17 cellular contexts compared by ENCODE assay signal in genomic region chr2:226873826-226874225, GRCh38. TPM values are rescaled to one million over a fixed set of nuclear protein-coding genes. Genes with fewer than 3 reads are reported as not detected.
DNase-seq lines count a peak whose midpoint lies in the region; ATAC-seq and TF ChIP-seq lines count a peak whose summit lies in the region.
"Had no signal": no experiment of that assay in that cellular context is flagged by ENCODE, and none has a peak within 500 bp of the region (broad histone marks: within the 10 kb centered on the region; RNA-seq: fewer than 3 reads in every experiment).

No MANE protein-coding gene starts in this region.

- H3K4me3 ChIP-seq in osteoblast (ENCODE audit: insufficient read depth, low read length), result no peak overlapping the region
- H3K4me3 ChIP-seq: BLaER1, cardiac muscle cell, SK-N-MC, upper lobe of right lung had no signal

- H3K36me3 ChIP-seq in osteoblast (ENCODE audit: insufficient read depth, low read length), result peaks cover 4% of the 10 kb centered on the region
- H3K36me3 ChIP-seq: BLaER1, cardiac muscle cell, upper lobe of right lung, WERI-Rb-1 had no signal

- ATAC-seq in GM18511 (IDR thresholded peaks at IDR 0.05; ENCODE audit: unreplicated experiment), result peak; percentile 8
- peak; percentile 13 for ATAC-seq in HG02852 (IDR thresholded peaks at IDR 0.05; ENCODE audit: unreplicated experiment)
- no peak for ATAC-seq in HG03354 (IDR thresholded peaks at IDR 0.05; ENCODE audit: poor library complexity, severe bottlenecking, unreplicated experiment)
- ATAC-seq: effector memory CD8-positive, alpha-beta T cell; sciatic nerve; upper lobe of right lung had no signal

- H2AFZ ChIP-seq in osteoblast (ENCODE audit: low read length), result no peak overlapping the region

- no peaks in the 10 kb centered on the region for H3K79me2 ChIP-seq in osteoblast (ENCODE audit: insufficient read depth, low read length)

- no peak for TF ChIP-seq CTCF in osteoblast (IDR thresholded peaks at IDR 0.05; ENCODE audit: extremely low read depth, low read depth, low read length)

- peak; percentile 18 for DNase-seq in activated naive CD4-positive, alpha-beta T cell treated with anti-CD3 and anti-CD28 coated beads for 36 hours
- peak; percentile 8 to 22 for DNase-seq in stimulated activated CD4-positive, alpha-beta T cell treated with anti-CD3 and anti-CD28 coated beads, Interleukin-2, amount 100 ng/mL, for 48 hours
- DNase-seq in osteoblast (ENCODE audit: insufficient read length, low spot score, missing footprints), result no peak
- DNase-seq in SIG-M5 treated with dmso at 0.1 percent for 504 hours (lab: John Stamatoyannopoulos, UW; ENCODE audit: unreplicated experiment), result no peak
- DNase-seq: activated gamma-delta T cell; effector memory CD8-positive, alpha-beta T cell; NCI-H226; upper lobe of right lung; WERI-Rb-1 had no signal

- H3K27me3 Mint-ChIP-seq in activated naive CD4-positive, alpha-beta T cell treated with anti-CD3 and anti-CD28 coated beads for 36 hours (ENCODE audit: low read depth), result no peaks in the 10 kb centered on the region
- H3K27me3 Mint-ChIP-seq: effector memory CD8-positive, alpha-beta T cell had no signal

- H3K27ac ChIP-seq in osteoblast (ENCODE audit: low read depth, low read length), result no peak overlapping the region
- H3K27ac ChIP-seq: BLaER1, cardiac muscle cell, SK-N-MC, upper lobe of right lung, WERI-Rb-1 had no signal

- CTCF ChIA-PET in activated naive CD4-positive, alpha-beta T cell treated with anti-CD3 and anti-CD28 coated beads for 36 hours (lab: Charles Lee), result no interaction called here

- no peaks in the 10 kb centered on the region for H3K9me3 ChIP-seq in osteoblast (ENCODE audit: low read depth, low read length)
- H3K9me3 ChIP-seq: BLaER1, upper lobe of right lung had no signal

- no peak overlapping the region for H3K4me3 Mint-ChIP-seq in activated naive CD4-positive, alpha-beta T cell treated with anti-CD3 and anti-CD28 coated beads for 36 hours
- H3K4me3 Mint-ChIP-seq: effector memory CD8-positive, alpha-beta T cell; neural crest cell had no signal

- H4K20me1 ChIP-seq in osteoblast (ENCODE audit: insufficient read depth, low read length), result no peaks in the 10 kb centered on the region
- H4K20me1 ChIP-seq: BLaER1 had no signal

- no peaks in the 10 kb centered on the region for H3K27me3 ChIP-seq in osteoblast (ENCODE audit: insufficient read depth, low read length)
- H3K27me3 ChIP-seq: BLaER1, cardiac muscle cell, upper lobe of right lung had no signal

- H3K4me2 ChIP-seq in osteoblast (ENCODE audit: insufficient read depth, low read length), result no peak overlapping the region
- H3K4me2 ChIP-seq: BLaER1 had no signal

- peaks cover 4% of the 10 kb centered on the region for H3K9me3 Mint-ChIP-seq in activated naive CD4-positive, alpha-beta T cell treated with anti-CD3 and anti-CD28 coated beads for 36 hours
- H3K9me3 Mint-ChIP-seq: effector memory CD8-positive, alpha-beta T cell had no signal

- peak overlapping the region; percentile 81 for H3K27ac Mint-ChIP-seq in activated naive CD4-positive, alpha-beta T cell treated with anti-CD3 and anti-CD28 coated beads for 36 hours
- H3K27ac Mint-ChIP-seq: effector memory CD8-positive, alpha-beta T cell had no signal

- H3K36me3 Mint-ChIP-seq in activated naive CD4-positive, alpha-beta T cell treated with anti-CD3 and anti-CD28 coated beads for 36 hours (ENCODE audit: low read depth), result peaks cover 40% of the 10 kb centered on the region

- H3K4me1 Mint-ChIP-seq in activated naive CD4-positive, alpha-beta T cell treated with anti-CD3 and anti-CD28 coated beads for 36 hours (ENCODE audit: low read depth), result peaks cover 27% of the 10 kb centered on the region

- H3K4me1 ChIP-seq in osteoblast (ENCODE audit: insufficient read depth, low read length), result peaks cover 14% of the 10 kb centered on the region
- H3K4me1 ChIP-seq: BLaER1, upper lobe of right lung had no signal

- intact Hi-C loops in activated naive CD4-positive, alpha-beta T cell treated with anti-CD3 and anti-CD28 coated beads for 36 hours (cut with micrococcal nuclease), result loop anchor here (1.0 to 2.0 kb wide), 2 partner anchors 29 to 38 kb away; partner anchors contain the start of gene RHBDD1

RNA-seq across cellular contexts. Expression of gene RHBDD1, which starts 38.0 kb away (rescaled TPM):
- total RNA-seq in activated naive CD4-positive, alpha-beta T cell treated with anti-CD3 and anti-CD28 coated beads for 36 hours, result 10 to 100 TPM; 42.6 to 43.3 TPM
- total RNA-seq in osteoblast, result 24.2 and 25.3 TPM in 2 replicates

Comparison
In these comparisons a context has a peak if more than half of its experiments do, and no peak if none do; other contexts are left out.
1. DNase-seq: peak in activated naive CD4-positive, alpha-beta T cell treated with anti-CD3 and anti-CD28 coated beads for 36 hours (single experiment) and stimulated activated CD4-positive, alpha-beta T cell treated with anti-CD3 and anti-CD28 coated beads, Interleukin-2, amount 100 ng/mL, for 48 hours (2 of 2); none in osteoblast (single experiment) and SIG-M5 treated with dmso at 0.1 percent for 504 hours (single experiment).